ENCODE assay signal across 8 cellular contexts in genomic region chr3:18444597-18445420, GRCh38. TPM values are rescaled to one million over a fixed set of nuclear protein-coding genes. Genes with fewer than 3 reads are reported as not detected.
DNase-seq lines count a peak whose midpoint lies in the region; TF ChIP-seq lines count a peak whose summit lies in the region.

No MANE protein-coding gene starts in this region.

- TF ChIP-seq CTCF in GM12864 (IDR thresholded peaks at IDR 0.05; ENCODE audit: low read depth, low read length, missing control alignments) (peak; percentile 15), HEK293 (tag by site-specific recombination; IDR thresholded peaks at IDR 0.05) (no peak), choroid plexus epithelial cell (conservative IDR thresholded peaks at IDR 0.05; ENCODE audit: low read depth, low read length) (peak; percentile 34), liver (IDR thresholded peaks at IDR 0.05; ENCODE audit: low read depth, low read length, missing input control) (peak; percentile 54)

- WGBS in liver: under 1% methylated on average over 115 of the region's 116 CpGs

- H3K36me3 ChIP-seq in HEK293 (ENCODE audit: control insufficient read depth in 2 of 2, insufficient read depth in 1 of 2, low read length in 2 of 2) (no peaks in the 10 kb centered on the region), liver (ENCODE audit: control insufficient read depth in 4 of 4, insufficient read depth in 3 of 4, low read depth in 1 of 4, low read length in 3 of 4) (no peaks in the 10 kb centered on the region)

- H3K27me3 ChIP-seq in liver (ENCODE audit: control insufficient read depth in 4 of 4, insufficient read depth in 4 of 4, low read length in 3 of 4): no peaks in the 10 kb centered on the region

- H3K9ac ChIP-seq in liver (ENCODE audit: low read depth in 1 of 2, low read length in 2 of 2): peak overlapping the region in 1 of 2 donors; percentile 20

- H3K9me3 ChIP-seq in HEK293 (ENCODE audit: control insufficient read depth, insufficient read depth, low read depth, low read length) (no peaks in the 10 kb centered on the region), liver (ENCODE audit: control insufficient read depth in 4 of 4, low read length in 3 of 4) (peaks cover 0 to 3% (median 0%) of the 10 kb centered on the region in 4 donors)

- TF ChIP-seq RAD21 in liver (IDR thresholded peaks at IDR 0.05): peak in 1 of 2 donors; percentile 24

- peaks cover 16% of the 10 kb centered on the region for H3K4me1 ChIP-seq in HEK293 (ENCODE audit: control insufficient read depth, insufficient read depth, low read length)
- H3K4me1 ChIP-seq in liver (ENCODE audit: control insufficient read depth in 4 of 4, insufficient read depth in 4 of 4, low read length in 3 of 4): peaks cover 4 to 24% (median 20%) of the 10 kb centered on the region in 4 donors

- CTCF ChIA-PET in HEK293 (lab: Yijun Ruan, JAX): interaction anchor here (1.0 kb wide), 1 partner anchor 37 kb away, joined by 3 read pairs; no protein-coding TSS in a partner anchor

- peak overlapping the region; percentile 92 for H3K27ac ChIP-seq in HEK293 (ENCODE audit: extremely low read depth, low read depth, low read length)
- no peak overlapping the region for H3K27ac ChIP-seq in liver (ENCODE audit: low read depth in 1 of 2, low read length in 2 of 2)

- DNase-seq in GM12864 (ENCODE audit: low read depth): no peak
- DNase-seq in NCI-H1048 (lab: John Stamatoyannopoulos, UW): peak; percentile 8
- DNase-seq in activated CD4-positive, CD25-positive, alpha-beta regulatory T cell treated with anti-CD3 and anti-CD28 coated beads, Interleukin-2, amount 50 U/mL, for 16 hours (ENCODE audit: low read depth, low spot score): peak; percentile 32
- peak; percentile 44 for DNase-seq in choroid plexus epithelial cell (ENCODE audit: low read depth)
- peak; percentile 74 to 82 for DNase-seq in stimulated activated CD4-positive, alpha-beta T cell treated with anti-CD3 and anti-CD28 coated beads, Interleukin-4, amount 100 ng/mL, for 4 hours
- DNase-seq in DMS79 treated with DMSO at 0.1 percent for 48 hours (lab: John Stamatoyannopoulos, UW): no peak

- no peak overlapping the region for H3K4me3 ChIP-seq in GM12864 (ENCODE audit: low read depth, low read length)
- peak overlapping the region; percentile 74 for H3K4me3 ChIP-seq in HEK293 (ENCODE audit: low read depth, low read length)
- peak overlapping the region; percentile 41 for H3K4me3 ChIP-seq in choroid plexus epithelial cell (ENCODE audit: low read depth, low read length)
- H3K4me3 ChIP-seq in liver (ENCODE audit: low read depth in 1 of 3, low read length in 3 of 3): peak overlapping the region; percentile 54 to 90 (median 77)

- POLR2A ChIA-PET in HEK293 (lab: Yijun Ruan, JAX): interaction anchor here (1.2 kb wide), 1 partner anchor 34 kb away, joined by 3 read pairs; no protein-coding TSS in a partner anchor

TF ChIP-seq in HEK293, 187 proteins besides CTCF, POLR2A, EP300 and RAD21 (continues in another document):
- TF ChIP-seq ZBTB26 (tag by site-specific recombination; optimal IDR thresholded peaks at IDR 0.05): peak; percentile 72
- TF ChIP-seq ZNF266 (tag by site-specific recombination; IDR thresholded peaks at IDR 0.05; ENCODE audit: low read depth): no peak
- no peak for TF ChIP-seq ZBTB21 (tag by site-specific recombination; IDR thresholded peaks at IDR 0.05)
- peak; percentile 35; the same call in 1 of the 2 replicates for TF ChIP-seq GLIS2 (tag by site-specific recombination; IDR thresholded peaks at IDR 0.05)
- TF ChIP-seq ZBTB20 (tag by site-specific recombination; IDR thresholded peaks at IDR 0.05): peak; percentile 17
- peak; percentile 32; the same call in 1 of the 2 replicates for TF ChIP-seq OSR2 (tag by site-specific recombination; IDR thresholded peaks at IDR 0.05)
- TF ChIP-seq ZFHX2 (tag by site-specific recombination; conservative IDR thresholded peaks at IDR 0.05): peak; percentile 62
- TF ChIP-seq ZBTB11 (tag by site-specific recombination; conservative IDR thresholded peaks at IDR 0.05; ENCODE audit: low read depth): peak; percentile 9; the same call in 1 of the 2 replicates
- TF ChIP-seq KLF8 (tag by site-specific recombination; IDR thresholded peaks at IDR 0.05): 0 out of 2 replicates have a peak, but pooled peaks have one; percentile 38

TF ChIP-seq in liver, 16 proteins besides CTCF, POLR2A, EP300 and RAD21:
- TF ChIP-seq SP1 (IDR thresholded peaks at IDR 0.05): no peak
- no peak for TF ChIP-seq ATF3 (IDR thresholded peaks at IDR 0.05)
- no peak for TF ChIP-seq TAF1 (conservative IDR thresholded peaks at IDR 0.05)
- no peak for TF ChIP-seq JUND (IDR thresholded peaks at IDR 0.05)
- no peak for TF ChIP-seq REST (IDR thresholded peaks at IDR 0.05)
- TF ChIP-seq HNF4A (conservative IDR thresholded peaks at IDR 0.05): no peak

RNA-seq across cellular contexts. Expression of gene SATB1, which starts 19.7 kb away (rescaled TPM):
- 10 to 100 TPM; 14.2 to 23.7 TPM for total RNA-seq in liver
- 1 to 10 TPM; 4.3 to 6.7 TPM for polyA plus RNA-seq in liver

Comparison
In these comparisons a context has a peak if more than half of its experiments do, and no peak if none do; other contexts are left out.
1. DNase-seq: peak in NCI-H1048 (single experiment), activated CD4-positive, CD25-positive, alpha-beta regulatory T cell treated with anti-CD3 and anti-CD28 coated beads, Interleukin-2, amount 50 U/mL, for 16 hours (single experiment), choroid plexus epithelial cell (single experiment) and stimulated activated CD4-positive, alpha-beta T cell treated with anti-CD3 and anti-CD28 coated beads, Interleukin-4, amount 100 ng/mL, for 4 hours (2 of 2); none in GM12864 (single experiment) and DMS79 treated with DMSO at 0.1 percent for 48 hours (single experiment).